ENCODE assay signal across 36 cellular contexts in the genomic region with DNA sequence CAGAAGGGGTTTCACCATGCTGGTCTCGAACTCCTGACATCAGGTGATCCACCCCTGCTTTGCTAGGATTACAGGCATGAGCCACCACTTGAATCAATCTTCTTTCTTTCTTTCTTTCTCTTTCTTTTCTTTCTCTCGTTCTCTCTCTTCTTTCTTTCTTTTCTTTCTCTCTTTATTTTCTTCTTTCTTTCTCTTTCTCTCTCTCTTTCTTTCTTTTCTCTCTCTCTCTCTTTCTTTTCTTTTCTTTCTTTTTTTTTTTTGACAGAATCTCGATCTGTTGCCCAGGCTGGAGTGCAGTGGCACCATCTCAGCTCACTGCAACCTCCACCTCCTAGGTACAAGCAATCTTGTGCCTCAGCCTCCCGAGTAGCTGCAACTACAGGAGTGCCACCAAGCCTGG.
"Had no signal": no experiment of that assay in that cellular context is flagged by ENCODE, and none has a peak within 500 bp of the region (broad histone marks: within the 10 kb centered on the region; RNA-seq: fewer than 3 reads in every experiment).

No MANE protein-coding gene starts in this region.

- H3K36me3 ChIP-seq: ascending aorta, breast epithelium, cardiac muscle cell, esophagus squamous epithelium, gastroesophageal sphincter, heart right ventricle, WERI-Rb-1 had no signal

- H3K4me3 Mint-ChIP-seq: activated B cell treated with CpG ODN at 0.5 μM for 24 hours; activated naive CD4-positive, alpha-beta T cell treated with anti-CD3 and anti-CD28 coated beads, Interleukin-2, amount 10 ng/mL, durations not matched to agents 7 days and 5 days; activated naive CD8-positive, alpha-beta T cell treated with anti-CD3 and anti-CD28 coated beads, Interleukin-2, amount 10 ng/mL, durations not matched to agents 7 days and 5 days; activated T-cell treated with anti-CD3 and anti-CD28 coated beads, Interleukin-2, amount 50 U/mL, for 4 hours; activated T-helper 1 cell treated with anti-CD3 and anti-CD28 coated beads, Interleukin-12 subunit alpha, Interleukin-12 subunit beta, Interleukin-2, Interleukin-4 antibody, amounts not matched to agents 30 ng/mL and 10 ng/mL and 1 ng/mL, durations not matched to agents 14 hours and 24 hours and 36 hours; brain; effector memory CD8-positive, alpha-beta T cell; T-cell; T-helper 1 cell treated with Interleukin-12 subunit alpha and Interleukin-12 subunit beta and Interleukin-4 antibody, amounts not matched to agents 30 μg/mL and 1 μg/mL, for 36 hours; T-helper 2 cell treated with Interferon-gamma antibody and Interleukin-4, amounts not matched to agents 5 μg/mL and 100 μg/mL, for 36 hours had no signal

- H3K4me2 ChIP-seq: hepatocyte had no signal

- H3K4me1 Mint-ChIP-seq: activated B cell treated with CpG ODN at 0.5 μM for 24 hours, brain had no signal

- H3K4me3 ChIP-seq: ascending aorta, breast epithelium, cardiac muscle cell, coronary artery, esophagus squamous epithelium, gastroesophageal sphincter, heart right ventricle, hepatocyte had no signal

- H3K27me3 ChIP-seq: ascending aorta, breast epithelium, cardiac muscle cell, esophagus squamous epithelium, gastroesophageal sphincter, heart right ventricle, hepatocyte had no signal

- ATAC-seq: activated CD4-positive, CD25-positive, alpha-beta regulatory T cell treated with anti-CD3 and anti-CD28 coated beads, Interleukin-2, amount 50 U/mL, for 24 hours; activated naive CD4-positive, alpha-beta T cell treated with anti-CD3 and anti-CD28 coated beads, Interleukin-2, amount 50 U/mL, for 72 hours; activated T-cell treated with anti-CD3 and anti-CD28 coated beads, Interleukin-2, amount 50 U/mL, for 4 hours; effector memory CD8-positive, alpha-beta T cell; gastroesophageal sphincter; heart right ventricle; T-cell had no signal

- H3K27me3 Mint-ChIP-seq: activated B cell treated with CpG ODN at 0.5 μM for 24 hours; activated naive CD8-positive, alpha-beta T cell treated with anti-CD3 and anti-CD28 coated beads, Interleukin-2, amount 10 ng/mL, durations not matched to agents 7 days and 5 days; T-cell had no signal

- H3K36me3 Mint-ChIP-seq: brain, T-cell had no signal

- H3K27ac ChIP-seq: ascending aorta, breast epithelium, cardiac muscle cell, coronary artery, epithelial cell of prostate, esophagus squamous epithelium, gastroesophageal sphincter, hepatocyte, WERI-Rb-1 had no signal

- DNase-seq: activated B cell treated with CpG ODN at 0.5 μM for 24 hours; activated CD4-positive, alpha-beta T cell treated with anti-CD3 and anti-CD28 coated beads for 48 hours; activated CD4-positive, alpha-beta T cell treated with anti-CD3 and anti-CD28 coated beads, Interleukin-2, amount 50 U/mL, for 1 hour; activated CD4-positive, alpha-beta T cell treated with anti-CD3 and anti-CD28 coated beads, Interleukin-2, amount 50 U/mL, for 48 hours; activated CD8-positive, alpha-beta memory T cell treated with anti-CD3 and anti-CD28 coated beads, Interleukin-2, amount 50 U/mL, for 48 hours; activated effector memory CD4-positive, alpha-beta T cell treated with anti-CD3 and anti-CD28 coated beads, Interleukin-2, amount 50 U/mL, for 16 hours; activated naive CD4-positive, alpha-beta T cell; activated naive CD4-positive, alpha-beta T cell treated with anti-CD3 and anti-CD28 coated beads, Interleukin-2, amount 10 ng/mL, durations not matched to agents 7 days and 5 days; activated naive CD8-positive, alpha-beta T cell treated with anti-CD3 and anti-CD28 coated beads, Interleukin-2, amount 10 ng/mL, durations not matched to agents 7 days and 5 days; activated T-cell treated with anti-CD3 and anti-CD28 coated beads for 4 hours; activated T-cell treated with anti-CD3 and anti-CD28 coated beads, Interleukin-2, amount 50 U/mL, for 4 hours; central memory CD4-positive, alpha-beta T cell; cerebellar nuclear complex; dermis blood vessel endothelial cell; effector CD4-positive, alpha-beta T cell; effector memory CD8-positive, alpha-beta T cell; esophagus squamous epithelium; foreskin melanocyte; heart right ventricle; T-cell; T1000; WERI-Rb-1 had no signal

- H3K79me2 ChIP-seq: hepatocyte had no signal

- H3K9me3 ChIP-seq: ascending aorta, breast epithelium had no signal

- H3K27ac Mint-ChIP-seq: activated B cell treated with CpG ODN at 0.5 μM for 24 hours; activated naive CD4-positive, alpha-beta T cell treated with anti-CD3 and anti-CD28 coated beads, Interleukin-2, amount 10 ng/mL, durations not matched to agents 7 days and 5 days; activated naive CD4-positive, alpha-beta T cell treated with anti-CD3 and anti-CD28 coated beads, Interleukin-2, amount 50 U/mL, for 72 hours; activated naive CD8-positive, alpha-beta T cell treated with anti-CD3 and anti-CD28 coated beads, Interleukin-2, amount 10 ng/mL, durations not matched to agents 7 days and 5 days; activated T-helper 1 cell treated with anti-CD3 and anti-CD28 coated beads, Interleukin-12 subunit alpha, Interleukin-12 subunit beta, Interleukin-2, Interleukin-4 antibody, amounts not matched to agents 30 ng/mL and 10 ng/mL and 1 ng/mL, durations not matched to agents 14 hours and 24 hours and 36 hours; activated T-helper 2 cell treated with anti-CD3 and anti-CD28 coated beads, Interferon-gamma antibody, Interleukin-2, Interleukin-4, amounts not matched to agents 10 μg/mL and 5 μg/mL and 100 μg/mL, durations not matched to agents 14 hours and 24 hours and 36 hours; brain; effector memory CD8-positive, alpha-beta T cell; T-cell; T-helper 1 cell treated with Interleukin-12 subunit alpha and Interleukin-12 subunit beta and Interleukin-4 antibody, amounts not matched to agents 30 μg/mL and 1 μg/mL, for 36 hours; T-helper 2 cell treated with Interferon-gamma antibody and Interleukin-4, amounts not matched to agents 5 μg/mL and 100 μg/mL, for 36 hours had no signal

- H2AFZ ChIP-seq: hepatocyte had no signal

- H3K4me1 ChIP-seq: ascending aorta, breast epithelium had no signal
